Comparison of ENCODE assay signal across 13 cellular contexts in the genomic region with DNA sequence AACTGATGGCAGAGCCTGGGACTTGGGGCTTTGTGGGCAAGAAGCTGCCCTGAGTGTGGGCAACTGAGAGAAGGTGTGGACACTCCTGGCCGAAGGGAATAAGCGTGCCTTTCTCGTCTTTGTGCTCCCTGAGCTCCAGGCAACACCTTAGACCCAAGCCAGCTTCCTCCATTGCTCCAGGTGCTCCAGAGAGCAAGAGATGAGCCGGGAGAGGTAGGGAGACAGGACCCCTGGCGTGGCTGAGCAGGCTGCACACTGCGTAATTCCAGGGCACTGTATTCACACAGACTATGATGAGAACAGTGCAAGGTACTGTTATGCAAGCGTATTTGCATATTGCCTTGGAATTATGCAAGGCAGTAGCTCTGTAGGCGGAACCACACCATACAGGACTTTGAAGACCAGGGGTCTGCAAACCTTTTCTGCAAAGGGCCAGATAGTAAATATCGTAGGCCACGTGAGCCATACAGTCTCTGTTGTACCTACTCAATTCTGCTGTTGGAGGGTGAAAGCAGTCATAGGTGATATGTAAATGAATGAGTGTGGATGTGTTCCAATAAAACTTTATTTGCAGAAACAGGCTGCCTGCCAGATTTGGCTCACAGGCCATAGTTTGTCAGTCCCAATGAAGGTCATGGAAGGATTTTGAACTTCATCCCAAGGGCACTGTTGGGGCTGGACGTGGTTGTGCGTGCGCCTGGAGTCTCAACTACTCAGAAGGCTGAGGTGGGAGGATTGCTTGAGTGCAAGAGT. TPM values are rescaled to one million over a fixed set of nuclear protein-coding genes. Genes with fewer than 3 reads are reported as not detected.
DNase-seq lines count a peak whose midpoint lies in the region; ATAC-seq, FAIRE-seq and TF ChIP-seq lines count a peak whose summit lies in the region.
"Had no signal": no experiment of that assay in that cellular context is flagged by ENCODE, and none has a peak within 500 bp of the region (broad histone marks: within the 10 kb centered on the region; RNA-seq: fewer than 3 reads in every experiment).

No MANE protein-coding gene starts in this region.

- CTCF ChIA-PET in activated CD8-positive, alpha-beta T cell treated with anti-CD3 and anti-CD28 coated beads, Interleukin-2, amount 10 ng/mL, durations not matched to agents 7 days and 5 days (lab: Charles Lee): interaction anchor here (0.6 to 3.4 kb wide), 7 partner anchors 8 to 94 kb away, joined by 3 to 23 read pairs (median 4); no protein-coding TSS in a partner anchor
- CTCF ChIA-PET in activated CD8-positive, alpha-beta T cell treated with anti-CD3 and anti-CD28 coated beads for 36 hours (lab: Charles Lee): interaction anchor here (1.3 to 4.4 kb wide), 3 partner anchors 9 to 58 kb away, joined by 3 to 22 read pairs (median 11); no protein-coding TSS in a partner anchor

- H3K9me3 Mint-ChIP-seq in activated CD8-positive, alpha-beta T cell treated with anti-CD3 and anti-CD28 coated beads, Interleukin-2, amount 10 ng/mL, durations not matched to agents 7 days and 5 days (ENCODE audit: insufficient read depth): no peaks in the 10 kb centered on the region
- no peaks in the 10 kb centered on the region for H3K9me3 Mint-ChIP-seq in activated CD8-positive, alpha-beta T cell treated with anti-CD3 and anti-CD28 coated beads for 36 hours
- H3K9me3 Mint-ChIP-seq: activated naive CD4-positive, alpha-beta T cell treated with anti-CD3 and anti-CD28 coated beads, Interleukin-2, amount 50 U/mL, for 72 hours had no signal

- peak overlapping the region; percentile 54 for H3K27ac Mint-ChIP-seq in activated CD8-positive, alpha-beta T cell treated with anti-CD3 and anti-CD28 coated beads, Interleukin-2, amount 10 ng/mL, durations not matched to agents 7 days and 5 days
- no peak overlapping the region for H3K27ac Mint-ChIP-seq in activated CD8-positive, alpha-beta T cell treated with anti-CD3 and anti-CD28 coated beads for 36 hours

- POLR2A ChIA-PET in activated CD8-positive, alpha-beta T cell treated with anti-CD3 and anti-CD28 coated beads, Interleukin-2, amount 10 ng/mL, durations not matched to agents 7 days and 5 days (lab: Charles Lee): interaction anchor here (1.0 to 2.2 kb wide), 3 partner anchors 10 to 78 kb away, joined by 3 to 16 read pairs (median 4); a partner anchor contains a TSS
- POLR2A ChIA-PET in activated CD8-positive, alpha-beta T cell treated with anti-CD3 and anti-CD28 coated beads for 36 hours (lab: Charles Lee): interaction anchor here (2.3 to 6.1 kb wide), 2 partner anchors 9 to 78 kb away, joined by 17 to 25 read pairs; a partner anchor contains a TSS

- intact Hi-C loops in activated CD8-positive, alpha-beta T cell treated with anti-CD3 and anti-CD28 coated beads for 36 hours (cut with micrococcal nuclease): no loop called here

- no peaks in the 10 kb centered on the region for H3K27me3 Mint-ChIP-seq in activated CD8-positive, alpha-beta T cell treated with anti-CD3 and anti-CD28 coated beads, Interleukin-2, amount 10 ng/mL, durations not matched to agents 7 days and 5 days (ENCODE audit: low read depth)
- H3K27me3 Mint-ChIP-seq in activated CD8-positive, alpha-beta T cell treated with anti-CD3 and anti-CD28 coated beads for 36 hours: no peaks in the 10 kb centered on the region

- no peak for TF ChIP-seq CTCF in activated CD8-positive, alpha-beta T cell treated with anti-CD3 and anti-CD28 coated beads for 36 hours (IDR thresholded peaks at IDR 0.05)

- H3K4me3 Mint-ChIP-seq in activated CD8-positive, alpha-beta T cell treated with anti-CD3 and anti-CD28 coated beads, Interleukin-2, amount 10 ng/mL, durations not matched to agents 7 days and 5 days: no peak overlapping the region
- H3K4me3 Mint-ChIP-seq in activated CD8-positive, alpha-beta T cell treated with anti-CD3 and anti-CD28 coated beads for 36 hours: no peak overlapping the region

- H3K36me3 Mint-ChIP-seq in activated CD8-positive, alpha-beta T cell treated with anti-CD3 and anti-CD28 coated beads, Interleukin-2, amount 10 ng/mL, durations not matched to agents 7 days and 5 days (ENCODE audit: low read depth): peaks cover 44% of the 10 kb centered on the region
- H3K36me3 Mint-ChIP-seq in activated CD8-positive, alpha-beta T cell treated with anti-CD3 and anti-CD28 coated beads for 36 hours (ENCODE audit: low read depth): peaks cover 22% of the 10 kb centered on the region

- H3K4me1 Mint-ChIP-seq in activated CD8-positive, alpha-beta T cell treated with anti-CD3 and anti-CD28 coated beads, Interleukin-2, amount 10 ng/mL, durations not matched to agents 7 days and 5 days (ENCODE audit: low read depth): peaks cover 57% of the 10 kb centered on the region
- H3K4me1 Mint-ChIP-seq in activated CD8-positive, alpha-beta T cell treated with anti-CD3 and anti-CD28 coated beads for 36 hours (ENCODE audit: low read depth): peaks cover 53% of the 10 kb centered on the region

- no peak for ATAC-seq in activated CD8-positive, alpha-beta T cell treated with anti-CD3 and anti-CD28 coated beads, Interleukin-2, amount 10 ng/mL, durations not matched to agents 7 days and 5 days
- no peak for ATAC-seq in activated CD8-positive, alpha-beta T cell treated with anti-CD3 and anti-CD28 coated beads for 36 hours
- no peak for ATAC-seq in HG02970 (IDR thresholded peaks at IDR 0.05; ENCODE audit: low FRiP score, unreplicated experiment)
- ATAC-seq: activated naive CD4-positive, alpha-beta T cell treated with anti-CD3 and anti-CD28 coated beads, Interleukin-2, amount 50 U/mL, for 72 hours had no signal

- no peak for DNase-seq in activated CD8-positive, alpha-beta T cell treated with anti-CD3 and anti-CD28 coated beads, Interleukin-2, amount 10 ng/mL, durations not matched to agents 7 days and 5 days
- DNase-seq in activated CD8-positive, alpha-beta T cell treated with anti-CD3 and anti-CD28 coated beads for 36 hours: no peak
- DNase-seq in NOMO-1 (lab: John Stamatoyannopoulos, UW; ENCODE audit: unreplicated experiment in 2 of 2) (peak; percentile 53 to 75), superior temporal gyrus (ENCODE audit: extremely low spot score) (peak; percentile 71), HPDE6-E6E7 (ENCODE audit: extremely low spot score) (no peak), GM12892 (ENCODE audit: insufficient read length) (no peak)
- DNase-seq: foreskin melanocyte; stimulated activated CD4-positive, alpha-beta T cell treated with anti-CD3 and anti-CD28 coated beads, Interleukin-4, amount 100 ng/mL, for 4 hours had no signal

- no peak for FAIRE-seq in GM12892 (lab: Jason Lieb, UNC)
- FAIRE-seq: endometrium, urothelium cell line had no signal

- H3K27ac ChIP-seq in cingulate gyrus (ENCODE audit: low read depth, low read length): peak overlapping the region; percentile 98

- no peak for TF ChIP-seq POLR2A in GM12892 (IDR thresholded peaks at IDR 0.05; ENCODE audit: low read depth, low read length)

RNA-seq across cellular contexts. Expression of a gene that starts 42.1 kb away (rescaled TPM):
- total RNA-seq in activated CD8-positive, alpha-beta T cell treated with anti-CD3 and anti-CD28 coated beads, Interleukin-2, amount 10 ng/mL, durations not matched to agents 7 days and 5 days: 10 to 100 TPM; 24.9 to 25.6 TPM
- total RNA-seq in activated CD8-positive, alpha-beta T cell treated with anti-CD3 and anti-CD28 coated beads for 36 hours: 10 to 100 TPM; 12.6 to 13.8 TPM
- 7.3 TPM for polyA plus RNA-seq in GM12892 (2012; ENCODE audit: missing spikeins)

Comparison
In these comparisons a context has a peak if more than half of its experiments do, and no peak if none do; other contexts are left out.
1. DNase-seq: peak in NOMO-1 (2 of 2) and superior temporal gyrus (single experiment); none in activated CD8-positive, alpha-beta T cell treated with anti-CD3 and anti-CD28 coated beads, Interleukin-2, amount 10 ng/mL, durations not matched to agents 7 days and 5 days (single experiment), activated CD8-positive, alpha-beta T cell treated with anti-CD3 and anti-CD28 coated beads for 36 hours (single experiment), HPDE6-E6E7 (single experiment) and GM12892 (single experiment).